9 cellular contexts compared by ENCODE assay signal in the genomic region with DNA sequence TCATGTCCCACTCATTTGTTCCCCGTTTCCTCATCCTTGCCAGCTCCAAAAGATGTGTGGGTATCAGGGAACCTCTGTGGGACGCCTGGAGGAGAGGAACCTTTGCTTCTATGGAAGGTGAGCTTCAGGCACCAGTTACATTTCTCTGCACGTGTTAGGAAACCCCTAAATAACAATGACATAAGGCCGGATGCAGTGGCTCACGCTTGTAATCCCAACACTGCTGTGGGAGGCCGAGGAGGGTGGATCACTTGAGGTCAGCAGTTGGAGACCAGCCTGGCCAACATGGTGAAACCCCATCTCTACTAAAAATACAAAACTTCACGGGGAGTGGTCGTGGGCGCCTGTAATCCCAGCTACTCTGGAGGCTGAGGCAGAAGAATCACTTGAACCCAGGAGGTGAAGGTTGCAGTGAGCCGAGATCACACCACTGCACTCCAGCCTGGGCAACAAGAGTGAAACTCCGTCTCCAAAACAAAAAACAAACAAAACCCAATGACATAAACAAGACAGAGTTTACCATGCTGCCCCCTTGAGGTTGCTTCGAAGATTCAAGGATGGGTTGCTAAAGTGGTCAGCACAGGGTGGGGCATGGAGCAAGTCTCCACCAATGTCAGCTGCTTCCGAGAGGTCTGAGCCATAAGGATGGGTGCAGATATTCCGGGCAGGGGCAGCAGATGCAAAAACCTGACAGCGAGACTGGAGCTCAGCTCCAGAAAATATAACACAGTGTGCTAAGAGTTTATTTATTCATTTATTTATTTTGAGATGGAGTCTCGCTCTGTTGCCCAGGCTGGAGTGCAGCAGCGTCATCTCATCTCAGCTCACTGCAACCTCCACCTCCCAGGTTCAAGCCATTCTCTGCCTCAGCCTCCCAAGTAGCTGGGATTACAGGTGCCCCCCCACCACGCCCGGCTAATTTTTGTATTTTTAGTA. TPM values are rescaled to one million over a fixed set of nuclear protein-coding genes. Genes with fewer than 3 reads are reported as not detected.
DNase-seq lines count a peak whose midpoint lies in the region; ATAC-seq and TF ChIP-seq lines count a peak whose summit lies in the region.
"Not testable (repeated sequence)": the region's sequence is repeated elsewhere in the genome, so short reads cannot be mapped to it uniquely, and the experiment has no call there.
"Had no signal": no experiment of that assay in that cellular context is flagged by ENCODE, and none has a peak within 500 bp of the region (broad histone marks: within the 10 kb centered on the region; RNA-seq: fewer than 3 reads in every experiment).

No MANE protein-coding gene starts in this region.

- not testable (repeated sequence) for H2BK120ac ChIP-seq in mesenchymal stem cell (ENCODE audit: low read depth, low read length)

- DNase-seq in CD8-positive, alpha-beta memory T cell = peak; percentile 19 to 63 (median 35)
- DNase-seq in H4 (ENCODE audit: low spot score) (peak; percentile 68), NCI-H2029 (lab: John Stamatoyannopoulos, UW) (peak; percentile 40), T follicular helper cell (ENCODE audit: low read depth) (peak; percentile 22), amniotic epithelial cell (ENCODE audit: low read depth) (peak; percentile 74), fibroblast of villous mesenchyme (ENCODE audit: low read depth) (peak; percentile 77), mesenchymal stem cell (peak; percentile 91)

- POLR2A ChIA-PET in CD8-positive, alpha-beta memory T cell (lab: Charles Lee) = interaction anchor here (2.0 kb wide), 1 partner anchor 11 kb away, joined by 6 read pairs; the partner anchor contains the start of gene IL27RA

- not testable (repeated sequence) for H4K8ac ChIP-seq in mesenchymal stem cell (ENCODE audit: low read length)

- H2BK12ac ChIP-seq in mesenchymal stem cell (ENCODE audit: low read length in 2 of 2) = not testable (repeated sequence)

- H3K4me2 ChIP-seq in mesenchymal stem cell (ENCODE audit: low read length, poor library complexity, severe bottlenecking) = not testable (repeated sequence)

- H4K91ac ChIP-seq in mesenchymal stem cell (ENCODE audit: low read length) = not testable (repeated sequence)

- H3K79me1 ChIP-seq in mesenchymal stem cell (replicated peaks; ENCODE audit: low read length, poor library complexity, severe bottlenecking) = not testable (repeated sequence)

- not testable (repeated sequence) for H3K4me3 ChIP-seq in CD8-positive, alpha-beta memory T cell (ENCODE audit: low read length); fibroblast of villous mesenchyme (ENCODE audit: low read depth, low read length)
- peak overlapping the region in 1 of 2 experiments; percentile 45 for H3K4me3 ChIP-seq in mesenchymal stem cell (ENCODE audit: insufficient read depth in 1 of 2, low read depth in 1 of 2, low read length in 2 of 2)

- peaks cover 31% of the 10 kb centered on the region for H3K36me3 ChIP-seq in CD8-positive, alpha-beta memory T cell (ENCODE audit: insufficient read depth, low read length)
- H3K36me3 ChIP-seq in mesenchymal stem cell (ENCODE audit: control insufficient read depth in 1 of 2, insufficient read depth in 2 of 2, low read depth in 1 of 2, low read length in 2 of 2) = peaks cover 0 to 14% of the 10 kb centered on the region in 2 experiments

- H3K4me1 ChIP-seq in CD8-positive, alpha-beta memory T cell (ENCODE audit: insufficient read depth, low read length); mesenchymal stem cell (ENCODE audit: control insufficient read depth, insufficient read depth, low read depth, low read length): not testable (repeated sequence)

- not testable (repeated sequence) for H2AFZ ChIP-seq in mesenchymal stem cell (ENCODE audit: low read depth, low read length)

- H3K27ac Mint-ChIP-seq in CD8-positive, alpha-beta memory T cell = peak overlapping the region; percentile 88 to 96 (median 94)
- peak overlapping the region; percentile 72 for H3K27ac Mint-ChIP-seq in stimulated activated memory B cell treated with anti-CD40 and anti-IgM and Interleukin-4, amounts not matched to agents 10 μg/mL and 1 μg/mL and 100 μg/mL, for 72 hours

- not testable (repeated sequence) for H3K14ac ChIP-seq in mesenchymal stem cell (ENCODE audit: low read length in 2 of 2)

- peak overlapping the region in 3 of 7 donors; percentile 8 to 61 (median 17) for H3K4me3 Mint-ChIP-seq in CD8-positive, alpha-beta memory T cell
- not testable (repeated sequence) for H3K4me3 Mint-ChIP-seq in stimulated activated memory B cell treated with anti-CD40 and anti-IgM and Interleukin-4, amounts not matched to agents 10 μg/mL and 1 μg/mL and 100 μg/mL, for 72 hours

- not testable (repeated sequence) for H3K23ac ChIP-seq in mesenchymal stem cell (ENCODE audit: low read length in 2 of 2)

- not testable (repeated sequence) for H2BK15ac ChIP-seq in mesenchymal stem cell (ENCODE audit: low read depth, poor library complexity, severe bottlenecking)

- H3K18ac ChIP-seq in mesenchymal stem cell (ENCODE audit: low read depth in 1 of 2, low read length in 2 of 2) = peak overlapping the region in 1 of 2 experiments; percentile 34

- H3K27me3 Mint-ChIP-seq in CD8-positive, alpha-beta memory T cell; stimulated activated memory B cell treated with anti-CD40 and anti-IgM and Interleukin-4, amounts not matched to agents 10 μg/mL and 1 μg/mL and 100 μg/mL, for 72 hours: not testable (repeated sequence)

- H3K4me1 Mint-ChIP-seq in CD8-positive, alpha-beta memory T cell = peaks cover 13 to 18% (median 17%) of the 10 kb centered on the region in 3 donors
- peaks cover 26% of the 10 kb centered on the region for H3K4me1 Mint-ChIP-seq in stimulated activated memory B cell treated with anti-CD40 and anti-IgM and Interleukin-4, amounts not matched to agents 10 μg/mL and 1 μg/mL and 100 μg/mL, for 72 hours

- H2AK5ac ChIP-seq in mesenchymal stem cell (ENCODE audit: low read length, severe bottlenecking) = not testable (repeated sequence)

- CTCF ChIA-PET in CD8-positive, alpha-beta memory T cell (lab: Charles Lee) = interaction anchor here (0.6 to 2.7 kb wide), 12 partner anchors 8 to 306 kb away, joined by 3 to 22 read pairs (median 4); no protein-coding TSS in a partner anchor

- H3K9ac ChIP-seq in mesenchymal stem cell (ENCODE audit: low read length) = peak overlapping the region; percentile 69

- ATAC-seq in stimulated activated memory B cell treated with anti-CD40 and anti-IgM and Interleukin-4, amounts not matched to agents 10 μg/mL and 1 μg/mL and 100 μg/mL, for 72 hours = peak; percentile 64

- TF ChIP-seq CTCF in fibroblast of villous mesenchyme (IDR thresholded peaks at IDR 0.05; ENCODE audit: insufficient read depth, low read depth, low read length) = peak; percentile 59

- not testable (repeated sequence) for H3K4ac ChIP-seq in mesenchymal stem cell (ENCODE audit: low read depth in 1 of 2, low read length in 2 of 2)

- H3K27me3 ChIP-seq in CD8-positive, alpha-beta memory T cell (ENCODE audit: insufficient read depth, low read length, poor library complexity, severe bottlenecking); mesenchymal stem cell (ENCODE audit: control insufficient read depth in 1 of 2, insufficient read depth in 1 of 2, low read length in 2 of 2): not testable (repeated sequence)

- not testable (repeated sequence) for H3K9me3 Mint-ChIP-seq in CD8-positive, alpha-beta memory T cell; stimulated activated memory B cell treated with anti-CD40 and anti-IgM and Interleukin-4, amounts not matched to agents 10 μg/mL and 1 μg/mL and 100 μg/mL, for 72 hours

- H3K9me3 ChIP-seq in CD8-positive, alpha-beta memory T cell (ENCODE audit: low read length); mesenchymal stem cell (ENCODE audit: control insufficient read depth, low read length): not testable (repeated sequence)

- peaks cover 3 to 68% (median 7%) of the 10 kb centered on the region in 3 donors for H3K36me3 Mint-ChIP-seq in CD8-positive, alpha-beta memory T cell
- peaks cover 57% of the 10 kb centered on the region for H3K36me3 Mint-ChIP-seq in stimulated activated memory B cell treated with anti-CD40 and anti-IgM and Interleukin-4, amounts not matched to agents 10 μg/mL and 1 μg/mL and 100 μg/mL, for 72 hours

- whole genome bisulfite sequencing in mesenchymal stem cell = 82% methylated on average over 18 of the region's 19 CpGs

- not testable (repeated sequence) for H2BK5ac ChIP-seq in mesenchymal stem cell (ENCODE audit: low read depth, low read length, poor library complexity, severe bottlenecking)

- H3K27ac ChIP-seq in CD8-positive, alpha-beta memory T cell (ENCODE audit: low read depth, low read length) = peak overlapping the region; percentile 60
- H3K27ac ChIP-seq in mesenchymal stem cell (ENCODE audit: low read length, poor library complexity, severe bottlenecking) = not testable (repeated sequence)

RNA-seq across cellular contexts. Expression of gene IL27RA, which starts 11.4 kb away (rescaled TPM):
- 10 to 100 TPM; 71.4 to 73.6 TPM for total RNA-seq in CD8-positive, alpha-beta memory T cell
- polyA plus RNA-seq in CD8-positive, alpha-beta memory T cell = 83.4 TPM
- total RNA-seq in H4 (2014; rRNA removed; shearing (Covaris generic)) = 13.9 and 15.0 TPM in 2 replicates
- 2.9 and 3.9 TPM in 2 replicates for total RNA-seq in fibroblast of villous mesenchyme
- polyA plus RNA-seq in mesenchymal stem cell (2013, experiment 1 of 2) = 7.5 TPM
- polyA plus RNA-seq in mesenchymal stem cell (2013, experiment 2 of 2) = 7.9 TPM

RNA-seq across cellular contexts. Expression of gene RLN3, which starts 15.0 kb away (rescaled TPM):
- total RNA-seq in CD8-positive, alpha-beta memory T cell = not detected
- polyA plus RNA-seq in CD8-positive, alpha-beta memory T cell = not detected
- not detected in 2 replicates for total RNA-seq in H4 (2014; rRNA removed; shearing (Covaris generic))
- total RNA-seq in fibroblast of villous mesenchyme = not detected in 2 replicates
- polyA plus RNA-seq in mesenchymal stem cell (2013, experiment 1 of 2) = not detected
- polyA plus RNA-seq in mesenchymal stem cell (2013, experiment 2 of 2) = not detected
- total RNA-seq: subcutaneous adipose tissue had no signal

RNA-seq across cellular contexts. Expression of gene PALM3, which starts 18.9 kb away (rescaled TPM):
- not detected for total RNA-seq in CD8-positive, alpha-beta memory T cell
- not detected for polyA plus RNA-seq in CD8-positive, alpha-beta memory T cell
- 1.4 and 2.0 TPM in 2 replicates for total RNA-seq in H4 (2014; rRNA removed; shearing (Covaris generic))
- under 0.01 TPM in 1 of 2 replicates, not detected in the other for total RNA-seq in fibroblast of villous mesenchyme
- 0.43 TPM for polyA plus RNA-seq in mesenchymal stem cell (2013, experiment 1 of 2)
- polyA plus RNA-seq in mesenchymal stem cell (2013, experiment 2 of 2) = 0.51 TPM
- total RNA-seq: subcutaneous adipose tissue had no signal

RNA-seq across cellular contexts. Expression of gene MISP3, which starts 29.6 kb away (rescaled TPM):
- total RNA-seq in CD8-positive, alpha-beta memory T cell = 1 to 10 TPM in 1 of 2 experiments, under 1 TPM in 1; 1.00 to 1.2 TPM
- 2.1 TPM for polyA plus RNA-seq in CD8-positive, alpha-beta memory T cell
- 0.35 and 3.3 TPM in 2 replicates for total RNA-seq in H4 (2014; rRNA removed; shearing (Covaris generic))
- under 0.01 and 0.32 TPM in 2 replicates for total RNA-seq in fibroblast of villous mesenchyme
- 0.68 TPM for polyA plus RNA-seq in mesenchymal stem cell (2013, experiment 1 of 2)
- 0.47 TPM for polyA plus RNA-seq in mesenchymal stem cell (2013, experiment 2 of 2)

RNA-seq across cellular contexts. Expression of gene RFX1, which starts 36.8 kb away (rescaled TPM):
- 10 to 100 TPM; 13.0 to 13.6 TPM for total RNA-seq in CD8-positive, alpha-beta memory T cell
- polyA plus RNA-seq in CD8-positive, alpha-beta memory T cell = 3.1 TPM
- total RNA-seq in H4 (2014; rRNA removed; shearing (Covaris generic)) = 1.1 and 2.0 TPM in 2 replicates
- total RNA-seq in fibroblast of villous mesenchyme = 2.3 and 2.6 TPM in 2 replicates
- 6.8 TPM for polyA plus RNA-seq in mesenchymal stem cell (2013, experiment 1 of 2)
- 6.4 TPM for polyA plus RNA-seq in mesenchymal stem cell (2013, experiment 2 of 2)

Comparison
In these comparisons a context has a peak if more than half of its experiments do, and no peak if none do; other contexts are left out.
1. DNase-seq: peak in every context shown above with its lines; median percentile 91 in mesenchymal stem cell; 77 in fibroblast of villous mesenchyme; 74 in amniotic epithelial cell; 68 in H4; 40 in NCI-H2029; 35 in CD8-positive, alpha-beta memory T cell; 22 in T follicular helper cell.